21 cellular contexts compared by ENCODE assay signal in genomic region chr7:129186749-129187260, GRCh38. TPM values are rescaled to one million over a fixed set of nuclear protein-coding genes. Genes with fewer than 3 reads are reported as not detected.
"Had no signal": no experiment of that assay in that cellular context is flagged by ENCODE, and none has a peak within 500 bp of the region (broad histone marks: within the 10 kb centered on the region; RNA-seq: fewer than 3 reads in every experiment).

No MANE protein-coding gene starts in this region.

- ATAC-seq: esophagus mucosa; heart left ventricle; left lobe of liver; naive thymus-derived CD4-positive, alpha-beta T cell; stimulated activated memory B cell treated with anti-CD40 and anti-IgM and Interleukin-4, amounts not matched to agents 10 μg/mL and 1 μg/mL and 100 μg/mL, for 72 hours; upper lobe of right lung had no signal

- H3K9me3 Mint-ChIP-seq: stimulated activated memory B cell treated with anti-CD40 and anti-IgM and Interleukin-4, amounts not matched to agents 10 μg/mL and 1 μg/mL and 100 μg/mL, for 72 hours; stimulated activated naive CD8-positive, alpha-beta T cell treated with anti-CD3 and anti-CD28 coated beads, Interleukin-15, Interleukin-2, amounts not matched to agents 100 ng/mL and 50 ng/mL, for 24 hours had no signal

- H3K27ac Mint-ChIP-seq: naive thymus-derived CD4-positive, alpha-beta T cell; stimulated activated memory B cell treated with anti-CD40 and anti-IgM and Interleukin-4, amounts not matched to agents 10 μg/mL and 1 μg/mL and 100 μg/mL, for 72 hours; stimulated activated naive CD8-positive, alpha-beta T cell treated with anti-CD3 and anti-CD28 coated beads, Interleukin-15, Interleukin-2, amounts not matched to agents 100 ng/mL and 50 ng/mL, for 24 hours had no signal

- H3K4me1 ChIP-seq: colonic mucosa had no signal

- H3K27me3 ChIP-seq: ovary, right atrium auricular region, tibial artery, vagina had no signal

- DNase-seq: colonic mucosa; effector CD4-positive, alpha-beta T cell; heart left ventricle; hippocampal formation; islet precursor cell; mammary epithelial cell; naive thymus-derived CD4-positive, alpha-beta T cell; nucleus accumbens; ovary; stimulated activated CD4-positive, alpha-beta T cell treated with anti-CD3 and anti-CD28 coated beads, Interleukin-4, amount 100 ng/mL, for 1 hour; stimulated activated CD8-positive, alpha-beta memory T cell treated with anti-CD3 and anti-CD28 coated beads, Interleukin-4, amount 100 ng/mL, for 48 hours; tibial artery; upper lobe of right lung had no signal

- H3K36me3 ChIP-seq: colonic mucosa, heart left ventricle, ovary, right atrium auricular region, tibial artery, upper lobe of right lung, vagina had no signal

- H3K4me3 ChIP-seq: colonic mucosa, heart left ventricle, ovary, right atrium auricular region, tibial artery, upper lobe of right lung, vagina had no signal

- H3K9me3 ChIP-seq: colonic mucosa, heart left ventricle, ovary, right atrium auricular region, tibial artery, upper lobe of right lung, vagina had no signal

- H3K36me3 Mint-ChIP-seq: naive thymus-derived CD4-positive, alpha-beta T cell; stimulated activated memory B cell treated with anti-CD40 and anti-IgM and Interleukin-4, amounts not matched to agents 10 μg/mL and 1 μg/mL and 100 μg/mL, for 72 hours had no signal

- FAIRE-seq: endometrium, frontal cortex had no signal

- H3K27ac ChIP-seq: colonic mucosa, heart left ventricle, ovary, right atrium auricular region, tibial artery, upper lobe of right lung, vagina had no signal

RNA-seq across cellular contexts. Expression of gene SMO, which starts 1.6 kb away (rescaled TPM):
- polyA plus RNA-seq: naive thymus-derived CD4-positive, alpha-beta T cell had no signal
